ENCODE assay signal across 19 cellular contexts in the genomic region with DNA sequence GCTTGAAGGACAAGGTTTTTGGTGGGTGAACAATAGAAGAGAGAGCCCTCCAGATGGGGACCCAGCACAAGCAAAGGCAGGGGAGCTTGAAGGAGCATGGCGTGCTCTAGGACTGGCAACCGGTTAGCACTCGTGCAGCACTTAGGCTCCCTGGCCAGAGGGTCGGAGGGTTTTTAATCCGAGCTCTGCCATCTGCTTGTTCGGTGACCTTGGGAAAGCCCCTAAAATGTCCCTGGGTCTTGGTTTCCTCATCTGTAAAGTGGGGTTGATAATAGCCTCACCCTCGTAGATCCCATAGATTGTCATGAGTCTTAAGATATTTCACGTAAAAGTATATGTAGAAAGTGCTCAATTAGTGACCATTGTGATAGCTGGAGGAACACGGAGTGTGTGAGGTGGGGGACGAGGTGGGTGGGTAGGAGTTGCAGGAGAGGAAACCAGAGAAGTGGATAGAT. TPM values are rescaled to one million over a fixed set of nuclear protein-coding genes. Genes with fewer than 3 reads are reported as not detected.
A peak's percentile ranks its signal among the peaks of the same experiment; 100 is the strongest.
DNase-seq lines count a peak whose midpoint lies in the region; ATAC-seq and TF ChIP-seq lines count a peak whose summit lies in the region.
"Had no signal": no experiment of that assay in that cellular context is flagged by ENCODE, and none has a peak within 500 bp of the region (broad histone marks: within the 10 kb centered on the region; RNA-seq: fewer than 3 reads in every experiment).

No MANE protein-coding gene starts in this region.

- H4K5ac ChIP-seq in H9 (ENCODE audit: insufficient read length, low read depth, low read length): no peak overlapping the region

- H3K4me3 Mint-ChIP-seq in H9: no peak overlapping the region
- H3K4me3 Mint-ChIP-seq in endodermal cell: no peak overlapping the region
- H3K4me3 Mint-ChIP-seq: CD4-positive, CD25-positive, alpha-beta regulatory T cell; T-helper 1 cell treated with Interleukin-12 subunit alpha and Interleukin-12 subunit beta and Interleukin-4 antibody, amounts not matched to agents 30 μg/mL and 1 μg/mL, for 36 hours had no signal

- no peaks in the 10 kb centered on the region for H3K79me2 ChIP-seq in H9 (ENCODE audit: insufficient read depth, low read length)

- H2BK120ac ChIP-seq in H9 (ENCODE audit: low read depth, low read length, poor library complexity, severe bottlenecking): no peak overlapping the region

- H4K8ac ChIP-seq in H9 (replicated peaks; ENCODE audit: insufficient read length, low read depth, low read length): no peak overlapping the region

- H2BK12ac ChIP-seq in H9 (ENCODE audit: insufficient read length, low read depth, low read length): no peak overlapping the region

- DNase-seq in H9: no peak
- peak; percentile 69 for DNase-seq in RWPE2 (ENCODE audit: low spot score)
- no peak for DNase-seq in endodermal cell
- DNase-seq in upper lobe of right lung: no peak
- DNase-seq in NOMO-1 (lab: John Stamatoyannopoulos, UW; ENCODE audit: unreplicated experiment in 2 of 2): no peak
- no peak for DNase-seq in GM10266 (ENCODE audit: extremely low spot score)
- no peak for DNase-seq in foreskin melanocyte
- DNase-seq: CD4-positive, CD25-positive, alpha-beta regulatory T cell; DMS153; H7; NCI-H1417 treated with DMSO at 0.1 percent for 48 hours; NCI-H2029; NCI-H510A treated with DMSO at 0.1 percent for 48 hours; SHP77 treated with DMSO at 0.1 percent for 48 hours had no signal

- H3K9ac ChIP-seq in BLaER1 (no peak overlapping the region), H9 (ENCODE audit: extremely low read depth, insufficient read length, low read length) (no peak overlapping the region), endodermal cell (ENCODE audit: extremely low read depth, low read length, poor library complexity, severe bottlenecking) (no peak overlapping the region)

- H3K9me3 ChIP-seq in BLaER1: no peaks in the 10 kb centered on the region
- no peaks in the 10 kb centered on the region for H3K9me3 ChIP-seq in H9 (ENCODE audit: control insufficient read depth, low read depth, low read length)
- H3K9me3 ChIP-seq in RWPE2 (ENCODE audit: severe bottlenecking): no peaks in the 10 kb centered on the region
- H3K9me3 ChIP-seq in endodermal cell (ENCODE audit: control insufficient read depth, low read length): no peaks in the 10 kb centered on the region
- H3K9me3 ChIP-seq in upper lobe of right lung: no peaks in the 10 kb centered on the region
- H3K9me3 ChIP-seq: Caco-2 had no signal

- H2AK5ac ChIP-seq in H9 (ENCODE audit: insufficient read length, low read length): no peak overlapping the region

- H3K27me3 Mint-ChIP-seq in H9 (ENCODE audit: low read depth) (peaks cover 33% of the 10 kb centered on the region), endodermal cell (ENCODE audit: insufficient read depth) (peaks cover 55% of the 10 kb centered on the region)

- H4K20me1 ChIP-seq in BLaER1: no peaks in the 10 kb centered on the region
- no peaks in the 10 kb centered on the region for H4K20me1 ChIP-seq in H9 (ENCODE audit: control insufficient read depth, insufficient read depth, insufficient read length)

- H3K4me1 Mint-ChIP-seq in H9: peaks cover 19 to 27% of the 10 kb centered on the region in 2 experiments
- H3K4me1 Mint-ChIP-seq in endodermal cell: no peaks in the 10 kb centered on the region

- H3K27ac Mint-ChIP-seq in H9: 0 out of 7 replicates have a peak overlapping the region, but pooled peaks of 2 of the 3 experiments have one; percentile 3 to 11
- no peak overlapping the region for H3K27ac Mint-ChIP-seq in endodermal cell
- H3K27ac Mint-ChIP-seq: CD4-positive, CD25-positive, alpha-beta regulatory T cell; T-helper 1 cell treated with Interleukin-12 subunit alpha and Interleukin-12 subunit beta and Interleukin-4 antibody, amounts not matched to agents 30 μg/mL and 1 μg/mL, for 36 hours had no signal

- H3K4me2 ChIP-seq in BLaER1: peak overlapping the region; percentile 49
- H3K4me2 ChIP-seq in H9 (ENCODE audit: insufficient read depth, insufficient read length, low read length): no peak overlapping the region

- H3K27ac ChIP-seq in BLaER1 (0 out of 2 replicates have a peak overlapping the region, but pooled peaks have one; percentile 12), H9 (ENCODE audit: insufficient read length, low read depth, low read length) (no peak overlapping the region), RWPE2 (ENCODE audit: poor library complexity, severe bottlenecking) (no peak overlapping the region), endodermal cell (ENCODE audit: low read depth, low read length) (no peak overlapping the region), upper lobe of right lung (no peak overlapping the region)

- H3K27me3 ChIP-seq in BLaER1 (no peaks in the 10 kb centered on the region), H9 (ENCODE audit: insufficient read depth, low read length) (no peaks in the 10 kb centered on the region), RWPE2 (ENCODE audit: insufficient read depth, poor library complexity, severe bottlenecking) (peaks cover 51% of the 10 kb centered on the region), endodermal cell (ENCODE audit: control insufficient read depth, insufficient read depth, low read length, poor library complexity, severe bottlenecking) (peaks cover 17% of the 10 kb centered on the region), upper lobe of right lung (peaks cover 18% of the 10 kb centered on the region)

- H3K4me1 ChIP-seq in BLaER1 (peaks cover 73% of the 10 kb centered on the region), H9 (ENCODE audit: insufficient read depth, low read length) (no peaks in the 10 kb centered on the region; the same call in 1 of the 2 replicates), RWPE2 (ENCODE audit: insufficient read depth, poor library complexity, severe bottlenecking) (peaks cover 4% of the 10 kb centered on the region), endodermal cell (ENCODE audit: control insufficient read depth, insufficient read depth, low read length) (no peaks in the 10 kb centered on the region), upper lobe of right lung (peaks cover 15% of the 10 kb centered on the region)

- no peak overlapping the region for H3T11ph ChIP-seq in H9 (ENCODE audit: low read length)

- TF ChIP-seq CTCF in H9 (conservative IDR thresholded peaks at IDR 0.05) (no peak), RWPE2 (IDR thresholded peaks at IDR 0.05; ENCODE audit: poor library complexity, severe bottlenecking) (peak; percentile 44), endodermal cell (conservative IDR thresholded peaks at IDR 0.05) (peak; percentile 2), upper lobe of right lung (IDR thresholded peaks at IDR 0.05) (no peak), GM10266 (IDR thresholded peaks at IDR 0.05; ENCODE audit: control insufficient read depth, insufficient read depth, low read depth, missing control alignments) (no peak)

- H3K18ac ChIP-seq in H9 (ENCODE audit: insufficient read length, low read depth, low read length): no peak overlapping the region

- H3K36me3 Mint-ChIP-seq in H9 (ENCODE audit: insufficient read depth in 1 of 3, low read depth in 3 of 3) (peaks cover 0 to 5% (median 0%) of the 10 kb centered on the region in 3 experiments; a peak in 1 of 7 replicates), endodermal cell (ENCODE audit: low read depth) (no peaks in the 10 kb centered on the region)
- H3K36me3 Mint-ChIP-seq: CD4-positive, CD25-positive, alpha-beta regulatory T cell; IgD-negative memory B cell had no signal

- intact Hi-C loops in upper lobe of right lung (cut with DNase I): no loop called here

- H2BK15ac ChIP-seq in H9 (ENCODE audit: low read depth, low read length): no peak overlapping the region

- H3K4ac ChIP-seq in H9 (ENCODE audit: low read depth, low read length): no peak overlapping the region

- no CpG with 5 or more reads among the region's 10 CpGs for WGBS in H9 (ENCODE audit: extremely low coverage, insufficient read length, low lambda C conversion rate)
- 92 to 93% methylated on average over 9 to 10 of the region's 10 CpGs for WGBS in endodermal cell (ENCODE audit: insufficient coverage in 1 of 2, insufficient read length in 1 of 2), 2 experiments

- H3K56ac ChIP-seq in H9 (ENCODE audit: insufficient read length, low read depth, low read length): no peak overlapping the region

- H3K9me3 Mint-ChIP-seq in H9: peaks cover 0 to 4% of the 10 kb centered on the region in 2 experiments; a peak in 1 of 5 replicates
- H3K9me3 Mint-ChIP-seq in endodermal cell: no peaks in the 10 kb centered on the region
- H3K9me3 Mint-ChIP-seq: T-helper 1 cell treated with Interleukin-12 subunit alpha and Interleukin-12 subunit beta and Interleukin-4 antibody, amounts not matched to agents 30 μg/mL and 1 μg/mL, for 36 hours had no signal

- H3K4me3 ChIP-seq in BLaER1 (no peak overlapping the region), RWPE2 (ENCODE audit: severe bottlenecking) (no peak overlapping the region), endodermal cell (ENCODE audit: low read length) (no peak overlapping the region), upper lobe of right lung (no peak overlapping the region)

- no peak overlapping the region for H4K91ac ChIP-seq in H9 (ENCODE audit: insufficient read length, low read depth, low read length)

- ATAC-seq in RWPE2 (ENCODE audit: low read depth) (no peak), upper lobe of right lung (no peak)

- H3K23ac ChIP-seq in H9 (ENCODE audit: insufficient read length, low read depth, low read length): no peak overlapping the region

- H2AFZ ChIP-seq in H9 (ENCODE audit: low read length): no peak overlapping the region

- no peaks in the 10 kb centered on the region for H3K36me3 ChIP-seq in BLaER1
- H3K36me3 ChIP-seq in RWPE2 (ENCODE audit: low read depth): no peaks in the 10 kb centered on the region
- H3K36me3 ChIP-seq in endodermal cell (ENCODE audit: control insufficient read depth, insufficient read depth, low read length): no peaks in the 10 kb centered on the region
- no peaks in the 10 kb centered on the region for H3K36me3 ChIP-seq in upper lobe of right lung

- H2BK20ac ChIP-seq in H9 (ENCODE audit: low read depth, low read length, poor library complexity, severe bottlenecking): no peak overlapping the region

- H3K14ac ChIP-seq in H9 (ENCODE audit: insufficient read depth, low read length): no peak overlapping the region

- H3K79me1 ChIP-seq in H9 (ENCODE audit: insufficient read depth, low read depth, low read length, poor library complexity, severe bottlenecking): no peaks in the 10 kb centered on the region

- peaks cover 3% of the 10 kb centered on the region for H3K23me2 ChIP-seq in H9 (ENCODE audit: insufficient read length, low read depth, low read length, poor library complexity, severe bottlenecking)

- no peak overlapping the region for H2BK5ac ChIP-seq in H9 (ENCODE audit: insufficient read length, low read length)

RNA-seq across cellular contexts. Expression of gene HCK, which starts 16.6 kb away (rescaled TPM):
- total RNA-seq in H9 (2021) (1.7 and 1.8 TPM in 2 replicates), endodermal cell (under 1 TPM; 0.24 to 0.40 TPM), upper lobe of right lung (49.0 TPM)
- 0.18 TPM for polyA plus RNA-seq in endodermal cell (2013, experiment 1 of 2)
- polyA plus RNA-seq in endodermal cell (2013, experiment 2 of 2): 0.12 TPM
- total RNA-seq: A673; Caco-2; CD4-positive, CD25-positive, alpha-beta regulatory T cell had no signal

RNA-seq across cellular contexts. Expression of gene CCM2L, which starts 25.2 kb away (rescaled TPM):
- total RNA-seq in H9 (2021) (4.6 and 5.2 TPM in 2 replicates), endodermal cell (1 to 10 TPM; 5.2 to 7.8 TPM), upper lobe of right lung (23.2 TPM)
- 2.2 TPM for polyA plus RNA-seq in endodermal cell (2013, experiment 1 of 2)
- 2.2 TPM for polyA plus RNA-seq in endodermal cell (2013, experiment 2 of 2)
- total RNA-seq: A673; CD4-positive, CD25-positive, alpha-beta regulatory T cell had no signal
- polyA plus RNA-seq: CD4-positive, CD25-positive, alpha-beta regulatory T cell; IgD-negative memory B cell had no signal

Comparison
In these comparisons a context has a peak if more than half of its experiments do, and no peak if none do; other contexts are left out.
1. CTCF ChIP-seq: peak in RWPE2 (single experiment) and endodermal cell (single experiment); none in H9 (single experiment), upper lobe of right lung (single experiment) and GM10266 (single experiment).
2. RNA of gene HCK, which starts 16.6 kb away (total RNA-seq): 49.0 TPM in upper lobe of right lung (single experiment); 1.7 to 1.8 TPM in H9 and 0.24 to 0.40 TPM in endodermal cell; every median in the first group is over 10 times any median in the second.